In the genomic region with DNA sequence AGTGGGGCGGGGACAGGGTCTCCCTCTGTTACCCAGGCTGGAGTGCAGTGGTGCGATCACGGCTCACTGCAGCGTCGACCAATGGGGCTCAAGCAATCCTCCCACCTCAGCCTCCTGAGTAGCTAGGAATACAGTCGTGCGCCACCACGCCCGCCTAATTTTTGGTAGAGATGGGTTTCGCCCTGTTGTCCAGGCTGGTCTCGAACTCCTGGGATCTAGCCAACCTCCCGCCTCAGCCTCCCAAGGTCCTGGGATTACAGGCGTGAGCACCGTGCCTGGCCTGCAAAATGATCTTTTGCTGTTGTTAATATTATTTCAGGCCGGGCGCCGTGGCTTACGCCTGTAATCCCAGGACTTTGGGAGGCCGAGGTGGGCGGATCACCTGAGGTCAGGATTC, we compare ENCODE assay signal across 8 cellular contexts. TPM values are rescaled to one million over a fixed set of nuclear protein-coding genes. Genes with fewer than 3 reads are reported as not detected.
DNase-seq lines count a peak whose midpoint lies in the region; TF ChIP-seq lines count a peak whose summit lies in the region.

No MANE protein-coding gene starts in this region.

- H3K4me1 Mint-ChIP-seq in activated T-helper 2 cell treated with anti-CD3 and anti-CD28 coated beads, Interferon-gamma antibody, Interleukin-2, Interleukin-4, amounts not matched to agents 10 μg/mL and 5 μg/mL and 100 μg/mL, durations not matched to agents 14 hours and 24 hours and 36 hours (ENCODE audit: low read depth): peaks cover 32% of the 10 kb centered on the region
- H3K4me1 Mint-ChIP-seq in stimulated activated naive CD8-positive, alpha-beta T cell treated with anti-CD3 and anti-CD28 coated beads, Interleukin-15, Interleukin-2, amounts not matched to agents 100 ng/mL and 50 ng/mL, for 24 hours (ENCODE audit: low read depth): peaks cover 46% of the 10 kb centered on the region

- peak overlapping the region; percentile 81 for H3K4me3 ChIP-seq in HFF-Myc (replicated peaks; ENCODE audit: low read depth, low read length)
- H3K4me3 ChIP-seq in iPS-20b (ENCODE audit: low read length): peak overlapping the region; percentile 97

- no peak for DNase-seq in HFF-Myc (ENCODE audit: extremely low read depth, low read depth)
- no peak for DNase-seq in activated T-helper 2 cell treated with anti-CD3 and anti-CD28 coated beads, Interferon-gamma antibody, Interleukin-2, Interleukin-4, amounts not matched to agents 10 μg/mL and 5 μg/mL and 100 μg/mL, durations not matched to agents 14 hours and 24 hours and 36 hours (ENCODE audit: low spot score)
- no peak for DNase-seq in KG1 (lab: John Stamatoyannopoulos, UW)
- DNase-seq in GM03348 (ENCODE audit: low spot score): no peak
- no peak for DNase-seq in T-helper 9 cell
- DNase-seq in NCI-H1105 treated with DMSO at 0.1 percent for 48 hours (lab: John Stamatoyannopoulos, UW): no peak

- H3K4me3 Mint-ChIP-seq in activated T-helper 2 cell treated with anti-CD3 and anti-CD28 coated beads, Interferon-gamma antibody, Interleukin-2, Interleukin-4, amounts not matched to agents 10 μg/mL and 5 μg/mL and 100 μg/mL, durations not matched to agents 14 hours and 24 hours and 36 hours (ENCODE audit: low read depth): peak overlapping the region; percentile 91
- peak overlapping the region; percentile 97 for H3K4me3 Mint-ChIP-seq in stimulated activated naive CD8-positive, alpha-beta T cell treated with anti-CD3 and anti-CD28 coated beads, Interleukin-15, Interleukin-2, amounts not matched to agents 100 ng/mL and 50 ng/mL, for 24 hours

- intact Hi-C loops in activated T-helper 2 cell treated with anti-CD3 and anti-CD28 coated beads, Interferon-gamma antibody, Interleukin-2, Interleukin-4, amounts not matched to agents 10 μg/mL and 5 μg/mL and 100 μg/mL, durations not matched to agents 14 hours and 24 hours and 36 hours (cut with micrococcal nuclease): loop anchor here (1.0 to 5.0 kb wide), 2 partner anchors 47 to 159 kb away; no protein-coding TSS in a partner anchor

- peak overlapping the region; percentile 97; the same call in 1 of the 2 replicates for H3K9ac ChIP-seq in iPS-20b (ENCODE audit: low read depth, low read length)

- H3K27ac Mint-ChIP-seq in activated T-helper 2 cell treated with anti-CD3 and anti-CD28 coated beads, Interferon-gamma antibody, Interleukin-2, Interleukin-4, amounts not matched to agents 10 μg/mL and 5 μg/mL and 100 μg/mL, durations not matched to agents 14 hours and 24 hours and 36 hours: peak overlapping the region; percentile 97
- H3K27ac Mint-ChIP-seq in stimulated activated naive CD8-positive, alpha-beta T cell treated with anti-CD3 and anti-CD28 coated beads, Interleukin-15, Interleukin-2, amounts not matched to agents 100 ng/mL and 50 ng/mL, for 24 hours: peak overlapping the region; percentile 97

- no peak overlapping the region for H3K27ac ChIP-seq in iPS-20b (ENCODE audit: low read length)

- peaks cover 5% of the 10 kb centered on the region; the same call in 1 of the 2 replicates for H3K9me3 ChIP-seq in iPS-20b (ENCODE audit: insufficient read depth, low read depth, low read length)

- peaks cover 22% of the 10 kb centered on the region for H3K36me3 ChIP-seq in iPS-20b (ENCODE audit: insufficient read depth, low read depth, low read length)

- peaks cover 6% of the 10 kb centered on the region for H3K9me3 Mint-ChIP-seq in activated T-helper 2 cell treated with anti-CD3 and anti-CD28 coated beads, Interferon-gamma antibody, Interleukin-2, Interleukin-4, amounts not matched to agents 10 μg/mL and 5 μg/mL and 100 μg/mL, durations not matched to agents 14 hours and 24 hours and 36 hours
- H3K9me3 Mint-ChIP-seq in stimulated activated naive CD8-positive, alpha-beta T cell treated with anti-CD3 and anti-CD28 coated beads, Interleukin-15, Interleukin-2, amounts not matched to agents 100 ng/mL and 50 ng/mL, for 24 hours: peaks cover 6% of the 10 kb centered on the region

- H3K4me1 ChIP-seq in iPS-20b (ENCODE audit: insufficient read depth, low read length): peaks cover 5% of the 10 kb centered on the region; the same call in 1 of the 2 replicates

- H3K36me3 Mint-ChIP-seq in activated T-helper 2 cell treated with anti-CD3 and anti-CD28 coated beads, Interferon-gamma antibody, Interleukin-2, Interleukin-4, amounts not matched to agents 10 μg/mL and 5 μg/mL and 100 μg/mL, durations not matched to agents 14 hours and 24 hours and 36 hours (ENCODE audit: low read depth): peaks cover 29% of the 10 kb centered on the region
- peaks cover 28% of the 10 kb centered on the region for H3K36me3 Mint-ChIP-seq in stimulated activated naive CD8-positive, alpha-beta T cell treated with anti-CD3 and anti-CD28 coated beads, Interleukin-15, Interleukin-2, amounts not matched to agents 100 ng/mL and 50 ng/mL, for 24 hours (ENCODE audit: low read depth)

- H3K27me3 Mint-ChIP-seq in activated T-helper 2 cell treated with anti-CD3 and anti-CD28 coated beads, Interferon-gamma antibody, Interleukin-2, Interleukin-4, amounts not matched to agents 10 μg/mL and 5 μg/mL and 100 μg/mL, durations not matched to agents 14 hours and 24 hours and 36 hours (ENCODE audit: low read depth): no peaks in the 10 kb centered on the region
- no peaks in the 10 kb centered on the region for H3K27me3 Mint-ChIP-seq in stimulated activated naive CD8-positive, alpha-beta T cell treated with anti-CD3 and anti-CD28 coated beads, Interleukin-15, Interleukin-2, amounts not matched to agents 100 ng/mL and 50 ng/mL, for 24 hours

- no peak for TF ChIP-seq CTCF in HFF-Myc (IDR thresholded peaks at IDR 0.05; ENCODE audit: low read depth, low read length, missing control alignments)

- peaks cover 13% of the 10 kb centered on the region for H3K27me3 ChIP-seq in iPS-20b (ENCODE audit: insufficient read depth, low read length)

RNA-seq across cellular contexts. Expression of a gene that starts 0.6 kb away (rescaled TPM):
- total RNA-seq in activated T-helper 2 cell treated with anti-CD3 and anti-CD28 coated beads, Interferon-gamma antibody, Interleukin-2, Interleukin-4, amounts not matched to agents 10 μg/mL and 5 μg/mL and 100 μg/mL, durations not matched to agents 14 hours and 24 hours and 36 hours: 26.6 and 27.5 TPM in 2 replicates

RNA-seq across cellular contexts. Expression of a gene that starts 5.1 kb away (rescaled TPM):
- total RNA-seq in activated T-helper 2 cell treated with anti-CD3 and anti-CD28 coated beads, Interferon-gamma antibody, Interleukin-2, Interleukin-4, amounts not matched to agents 10 μg/mL and 5 μg/mL and 100 μg/mL, durations not matched to agents 14 hours and 24 hours and 36 hours: 9.2 and 9.4 TPM in 2 replicates
